In the genomic region with DNA sequence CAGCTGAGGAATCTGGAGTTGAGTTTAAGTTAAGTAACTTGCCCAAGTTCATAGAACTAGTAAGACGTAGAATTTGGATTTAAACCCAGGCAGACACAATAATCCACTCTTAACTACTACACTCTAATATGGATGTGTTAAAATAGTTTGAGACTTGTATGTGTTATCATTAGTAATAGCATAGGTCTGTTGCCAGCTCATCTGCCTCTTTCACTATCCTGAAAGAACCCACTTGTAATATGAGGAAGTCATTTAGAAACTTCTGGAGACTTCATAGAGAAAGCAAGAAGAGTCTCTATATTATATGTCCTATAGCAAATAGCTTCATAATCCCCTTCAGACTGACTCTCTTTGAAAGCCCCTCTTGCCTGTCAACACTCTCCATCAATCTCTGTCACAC, we compare ENCODE assay signal across 30 cellular contexts. TPM values are rescaled to one million over a fixed set of nuclear protein-coding genes. Genes with fewer than 3 reads are reported as not detected.
"Had no signal": no experiment of that assay in that cellular context is flagged by ENCODE, and none has a peak within 500 bp of the region (broad histone marks: within the 10 kb centered on the region; RNA-seq: fewer than 3 reads in every experiment).

No MANE protein-coding gene starts in this region.

- H3K27ac ChIP-seq: RWPE1 had no signal

- H3K4me1 Mint-ChIP-seq: T-cell had no signal

- H3K4me3 ChIP-seq: MG63 had no signal

- H3K9ac ChIP-seq: SK-N-SH had no signal

- H3K36me3 ChIP-seq: MG63 had no signal

- H3K9me3 Mint-ChIP-seq: T-cell; T-helper 1 cell treated with Interleukin-12 subunit alpha and Interleukin-12 subunit beta and Interleukin-4 antibody, amounts not matched to agents 30 μg/mL and 1 μg/mL, for 36 hours had no signal

- H3K9me3 ChIP-seq: MG63, SK-N-SH had no signal

- DNase-seq: IMR-90; Karpas-422; KG1; MG63; NCI-H1092; NCI-H1105 treated with DMSO at 0.1 percent for 48 hours; NCI-H1417 treated with DMSO at 0.1 percent for 48 hours; NCI-H146; NCI-H1694 treated with DMSO at 0.1 percent for 48 hours; NCI-H1930; NCI-H2081; NCI-H2107; NCI-H2227 treated with DMSO at 0.1 percent for 48 hours; NCI-H510A; NCI-H524 treated with DMSO at 0.1 percent for 48 hours; NCI-H69; NCI-H774; NK-92 treated with Interleukin-12 subunit alpha and Interleukin-12 subunit beta, amount 100 ng/mL, for 24 hours; PC-3; SHP77; SK-N-SH; SW 1271; T-cell had no signal

- ATAC-seq: HepG2, Panc1, PC-3, T-cell had no signal

- FAIRE-seq: HepG2 had no signal

- H3K4me3 Mint-ChIP-seq: T-cell; T-helper 1 cell treated with Interleukin-12 subunit alpha and Interleukin-12 subunit beta and Interleukin-4 antibody, amounts not matched to agents 30 μg/mL and 1 μg/mL, for 36 hours had no signal

- H3K27me3 ChIP-seq: MG63 had no signal

- H3K36me3 Mint-ChIP-seq: T-cell had no signal

- H3K4me2 ChIP-seq: SK-N-SH had no signal

- H3K27ac Mint-ChIP-seq: T-cell; T-helper 1 cell treated with Interleukin-12 subunit alpha and Interleukin-12 subunit beta and Interleukin-4 antibody, amounts not matched to agents 30 μg/mL and 1 μg/mL, for 36 hours had no signal

RNA-seq across cellular contexts. Expression of gene ACADL, which starts 43.0 kb away (rescaled TPM):
- total RNA-seq: HepG2, HT1080, IMR-90, OCI-LY7, SK-MEL-5, T-cell had no signal
- polyA plus RNA-seq: HepG2, IMR-90, SK-N-SH had no signal

RNA-seq across cellular contexts. Expression of gene MYL1, which starts 46.7 kb away (rescaled TPM):
- total RNA-seq: HepG2, HT1080, IMR-90, OCI-LY7, PC-3, SK-MEL-5, T-cell had no signal
- polyA plus RNA-seq: HepG2, IMR-90, SK-N-SH had no signal
